In genomic region chr7:38190010-38190409, GRCh38 we compare ENCODE assay signal across 23 cellular contexts. TPM values are rescaled to one million over a fixed set of nuclear protein-coding genes. Genes with fewer than 3 reads are reported as not detected.
DNase-seq lines count a peak whose midpoint lies in the region; ATAC-seq, FAIRE-seq and TF ChIP-seq lines count a peak whose summit lies in the region.
"Had no signal": no experiment of that assay in that cellular context is flagged by ENCODE, and none has a peak within 500 bp of the region (broad histone marks: within the 10 kb centered on the region; RNA-seq: fewer than 3 reads in every experiment).

No MANE protein-coding gene starts in this region.

- H3F3A ChIP-seq in SK-N-SH (replicated peaks; ENCODE audit: insufficient read depth), result peaks cover 13% of the 10 kb centered on the region

- no peak overlapping the region for H3K4me2 ChIP-seq in SK-N-SH
- no peak overlapping the region for H3K4me2 ChIP-seq in trophoblast cell (ENCODE audit: low read length)
- H3K4me2 ChIP-seq: KMS-11 had no signal

- no peak overlapping the region for H2AK5ac ChIP-seq in trophoblast cell (ENCODE audit: low read length)

- H2AFZ ChIP-seq in SK-N-SH (ENCODE audit: low read depth), result no peak overlapping the region
- no peak overlapping the region for H2AFZ ChIP-seq in trophoblast cell (ENCODE audit: insufficient read depth, low read length, poor library complexity)

- no peak overlapping the region for H4K91ac ChIP-seq in trophoblast cell (ENCODE audit: low read depth, low read length)

- peaks cover 98% of the 10 kb centered on the region for H3K79me2 ChIP-seq in SK-N-SH (ENCODE audit: insufficient read depth)
- peaks cover 2% of the 10 kb centered on the region for H3K79me2 ChIP-seq in trophoblast cell (ENCODE audit: control insufficient read depth, insufficient read depth, low read length, poor library complexity)

- no peak for TF ChIP-seq RAD21 in SK-N-SH (IDR thresholded peaks at IDR 0.05; ENCODE audit: low read length)

- TF ChIP-seq CTCF in SK-N-SH (IDR thresholded peaks at IDR 0.05) (no peak), bronchial epithelial cell (IDR thresholded peaks at IDR 0.05; ENCODE audit: insufficient read depth, low read length, severe bottlenecking) (no peak)

- H3K4ac ChIP-seq in trophoblast cell (ENCODE audit: low read depth, low read length), result no peak overlapping the region

- H3K4me3 ChIP-seq in SK-N-SH (ENCODE audit: low read depth in 2 of 2, low read length in 1 of 2), result no peak overlapping the region
- no peak overlapping the region for H3K4me3 ChIP-seq in bronchial epithelial cell (ENCODE audit: low read depth, low read length)
- H3K4me3 ChIP-seq in trophoblast cell (ENCODE audit: low read depth, low read length), result no peak overlapping the region
- H3K4me3 ChIP-seq: right lobe of liver, stomach, tibial artery had no signal

- no peak overlapping the region for H4K12ac ChIP-seq in trophoblast cell (ENCODE audit: low read depth, low read length)

- DNase-seq in SK-N-SH (no peak), NCI-H226 (peak; percentile 70), bronchial epithelial cell (ENCODE audit: low read depth) (peak; percentile 58), trophoblast cell (peak; percentile 3 to 49), NCI-H524 (lab: John Stamatoyannopoulos, UW) (no peak)
- DNase-seq: activated B cell treated with CpG ODN at 0.5 μM for 24 hours; activated CD4-positive, alpha-beta memory T cell treated with anti-CD3 and anti-CD28 coated beads, Interleukin-2, amount 10 ng/mL, durations not matched to agents 7 days and 5 days; activated effector memory CD4-positive, alpha-beta T cell treated with anti-CD3 and anti-CD28 coated beads, Interleukin-2, amount 50 U/mL, for 16 hours; amniotic stem cell; CD8-positive, alpha-beta T cell; head of caudate nucleus; NCI-H1694 treated with DMSO at 0.1 percent for 48 hours; right lobe of liver; stomach; T1000; tibial artery had no signal

- H3K9me3 ChIP-seq in SK-N-SH (peaks cover 12% of the 10 kb centered on the region), trophoblast cell (ENCODE audit: insufficient read depth, low read depth, low read length) (no peaks in the 10 kb centered on the region)

- no peak for ATAC-seq in SK-N-SH treated with all-trans-retinoic acid at 6 μM for 48 hours
- no peak for ATAC-seq in HG03139 (IDR thresholded peaks at IDR 0.05; ENCODE audit: unreplicated experiment)
- no peak for ATAC-seq in HG02938 (IDR thresholded peaks at IDR 0.05; ENCODE audit: unreplicated experiment)
- ATAC-seq: CD8-positive, alpha-beta T cell; right lobe of liver had no signal

- H2BK12ac ChIP-seq in trophoblast cell (ENCODE audit: low read length), result no peak overlapping the region

- no peak overlapping the region for H3K14ac ChIP-seq in trophoblast cell (ENCODE audit: low read length)

- H3K9me2 ChIP-seq in SK-N-SH, result no peaks in the 10 kb centered on the region

- H2BK5ac ChIP-seq in trophoblast cell (ENCODE audit: low read depth, low read length, poor library complexity), result no peak overlapping the region

- H3K9ac ChIP-seq in SK-N-SH, result no peak overlapping the region
- no peak overlapping the region for H3K9ac ChIP-seq in trophoblast cell (ENCODE audit: low read length)
- H3K9ac ChIP-seq: KMS-11 had no signal

- H3K23ac ChIP-seq in trophoblast cell (ENCODE audit: low read length), result no peak overlapping the region

- CTCF ChIA-PET in SK-N-SH (lab: Yijun Ruan, JAX), result no interaction called here

- no peaks in the 10 kb centered on the region for H3K27me3 ChIP-seq in SK-N-SH (ENCODE audit: insufficient read depth)
- no peaks in the 10 kb centered on the region for H3K27me3 ChIP-seq in bronchial epithelial cell (ENCODE audit: control insufficient read depth, insufficient read depth, low read length)
- H3K27me3 ChIP-seq in trophoblast cell (ENCODE audit: insufficient read depth, low read length), result no peaks in the 10 kb centered on the region
- H3K27me3 ChIP-seq: right lobe of liver, stomach, tibial artery had no signal

- H3K4me1 ChIP-seq in SK-N-SH (ENCODE audit: control insufficient read depth in 1 of 2, insufficient read depth in 2 of 2, low read depth in 1 of 2, low read length in 1 of 2) (peaks cover 6 to 44% of the 10 kb centered on the region in 2 experiments), trophoblast cell (ENCODE audit: control insufficient read depth in 1 of 2, insufficient read depth in 2 of 2, low read length in 2 of 2) (peaks cover 0 to 4% of the 10 kb centered on the region in 2 experiments)
- H3K4me1 ChIP-seq: right lobe of liver had no signal

- TF ChIP-seq EP300 in SK-N-SH (IDR thresholded peaks at IDR 0.05; ENCODE audit: borderline replicate concordance in 1 of 2, low read depth in 1 of 2, low read length in 1 of 2), result no peak

- no peak overlapping the region for H3K18ac ChIP-seq in trophoblast cell (ENCODE audit: low read length)

- H3K27ac ChIP-seq in SK-N-SH (ENCODE audit: low read depth in 2 of 2, low read length in 1 of 2) (peak overlapping the region in 1 of 2 experiments; percentile 3; a peak in 1 of 4 replicates), trophoblast cell (ENCODE audit: low read depth, low read length) (no peak overlapping the region)
- H3K27ac ChIP-seq: 22Rv1, KMS-11, right lobe of liver, RWPE1, stomach, tibial artery had no signal

- FAIRE-seq in bronchial epithelial cell (lab: Jason Lieb, UNC), result no peak
- FAIRE-seq: G401.6 had no signal

- H3K36me3 ChIP-seq in SK-N-SH (replicated peaks in 1 of 2; ENCODE audit: control insufficient read depth in 1 of 2, insufficient read depth in 2 of 2, low read length in 1 of 2), result peaks cover 15 to 21% of the 10 kb centered on the region in 2 experiments
- H3K36me3 ChIP-seq in bronchial epithelial cell (ENCODE audit: control insufficient read depth, insufficient read depth, low read length), result no peaks in the 10 kb centered on the region
- H3K36me3 ChIP-seq in trophoblast cell (ENCODE audit: control insufficient read depth in 1 of 2, insufficient read depth in 2 of 2, low read length in 2 of 2), result peaks cover 0 to 2% of the 10 kb centered on the region in 2 experiments
- H3K36me3 ChIP-seq: right lobe of liver, stomach, tibial artery had no signal

- peaks cover 60% of the 10 kb centered on the region for H4K20me1 ChIP-seq in SK-N-SH (ENCODE audit: insufficient read depth)

- H2BK120ac ChIP-seq in trophoblast cell (ENCODE audit: insufficient read depth, low read length, poor library complexity), result no peak overlapping the region

- POLR2A ChIA-PET in SK-N-SH (lab: Yijun Ruan, JAX), result no interaction called here

- H3K79me1 ChIP-seq in trophoblast cell (ENCODE audit: low read length), result no peaks in the 10 kb centered on the region

- no peak overlapping the region for H4K8ac ChIP-seq in trophoblast cell (ENCODE audit: low read depth, low read length)

TF ChIP-seq in SK-N-SH, 30 proteins besides CTCF, POLR2A, EP300 and RAD21:
- peak; percentile 31; the same call in 1 of the 2 replicates for TF ChIP-seq FOSL2 (IDR thresholded peaks at IDR 0.05; ENCODE audit: borderline replicate concordance, low read depth)
- TF ChIP-seq USF2 (IDR thresholded peaks at IDR 0.05; ENCODE audit: borderline replicate concordance, low read depth, low read length), result no peak
- TF ChIP-seq JUND (IDR thresholded peaks at IDR 0.05), result 0 out of 2 replicates have a peak, but pooled peaks have one; percentile 10

TF ChIP-seq in SK-N-SH treated with all-trans-retinoic acid at 6 μM for 48 hours, 23 proteins besides CTCF, POLR2A, EP300 and RAD21:
- no peak for TF ChIP-seq SNAI2 (CRISPR knock-in tag; IDR thresholded peaks at IDR 0.05)

RNA-seq across cellular contexts. Expression of gene STARD3NL, which starts 12.0 kb away (rescaled TPM):
- 46.3 and 63.1 TPM in 2 replicates for polyA plus RNA-seq in SK-N-SH (2012; rRNA removed)
- polyA plus RNA-seq in SK-N-SH (2012; cell fraction: cytosol; rRNA removed), result 77.1 and 82.2 TPM in 2 replicates
- polyA plus RNA-seq in SK-N-SH (2012; cell fraction: nucleus; rRNA removed), result 11.7 and 22.2 TPM in 2 replicates
- 29.4 and 35.0 TPM in 2 replicates for total RNA-seq in bronchial epithelial cell
- 35.8 and 36.0 TPM in 2 replicates for polyA plus RNA-seq in trophoblast cell (2013)

Comparison
In these comparisons a context has a peak if more than half of its experiments do, and no peak if none do; other contexts are left out.
1. DNase-seq: peak in NCI-H226 (single experiment), bronchial epithelial cell (single experiment) and trophoblast cell (2 of 2); none in SK-N-SH (single experiment) and NCI-H524 (0 of 2).